In genomic region chr15:43529587-43530345, GRCh38 we compare ENCODE assay signal across 15 cellular contexts.
"Had no signal": no experiment of that assay in that cellular context is flagged by ENCODE, and none has a peak within 500 bp of the region (broad histone marks: within the 10 kb centered on the region; RNA-seq: fewer than 3 reads in every experiment).

No MANE protein-coding gene starts in this region.

- H3K27ac Mint-ChIP-seq: activated naive CD8-positive, alpha-beta T cell; nephron progenitor cell; progenitor cell of endocrine pancreas had no signal

- H3K36me3 Mint-ChIP-seq: activated naive CD8-positive, alpha-beta T cell had no signal

- H3K4me3 Mint-ChIP-seq: activated naive CD8-positive, alpha-beta T cell; nephron progenitor cell had no signal

- FAIRE-seq: colon, frontal cortex, keratinocyte had no signal

- DNase-seq: activated CD4-positive, alpha-beta T cell treated with anti-CD3 and anti-CD28 coated beads for 1 hour; activated CD4-positive, alpha-beta T cell treated with anti-CD3 and anti-CD28 coated beads, Interleukin-2, amount 50 U/mL, for 4 hours; activated gamma-delta T cell; caudate nucleus; left lung; nephron progenitor cell; occipital lobe; stimulated activated CD4-positive, alpha-beta T cell treated with anti-CD3 and anti-CD28 coated beads, Interleukin-2, amount 100 ng/mL, for 24 hours; stimulated activated naive CD4-positive, alpha-beta T cell treated with Interleukin-2 at 50 U/mL for 16 hours; tibial artery had no signal

- H3K27ac ChIP-seq: left lung, tibial artery had no signal

- H3K27me3 Mint-ChIP-seq: activated naive CD8-positive, alpha-beta T cell had no signal

- H3K9me3 Mint-ChIP-seq: nephron progenitor cell had no signal
